In genomic region chr15:90086868-90087268, GRCh38 we compare ENCODE assay signal across 8 cellular contexts. TPM values are rescaled to one million over a fixed set of nuclear protein-coding genes. Genes with fewer than 3 reads are reported as not detected.
DNase-seq lines count a peak whose midpoint lies in the region; ATAC-seq and TF ChIP-seq lines count a peak whose summit lies in the region.

No MANE protein-coding gene starts in this region.

- TF ChIP-seq CTCF in ovary (IDR thresholded peaks at IDR 0.05): peak in 2 of 3 donors; percentile 20 to 35

- no peak for TF ChIP-seq POLR2A in erythroblast (IDR thresholded peaks at IDR 0.05; ENCODE audit: low read length)
- no peak for TF ChIP-seq POLR2A in ovary (IDR thresholded peaks at IDR 0.05)

- H3K4me3 ChIP-seq in MG63 (no peak overlapping the region), ovary (no peak overlapping the region)

- peaks cover 60% of the 10 kb centered on the region for H3K36me3 Mint-ChIP-seq in activated CD4-positive, alpha-beta T cell treated with anti-CD3 and anti-CD28 coated beads, Interleukin-2, amount 10 ng/mL, durations not matched to agents 24 days and 14 days (ENCODE audit: low read depth)

- DNase-seq in SHP77 (lab: John Stamatoyannopoulos, UW) (peak; percentile 29 to 44), SHP77 treated with DMSO at 0.1 percent for 48 hours (lab: John Stamatoyannopoulos, UW) (no peak), MG63 (peak; percentile 43), erythroblast (lab: John Stamatoyannopoulos, UW) (peak; percentile 55 to 69), ovary (peak in 2 of 5 donors; percentile 55 to 62), dedifferentiated amniotic fluid mesenchymal stem cell (ENCODE audit: extremely low spot score) (no peak)
- DNase-seq in activated CD4-positive, alpha-beta T cell treated with anti-CD3 and anti-CD28 coated beads, Interleukin-2, amount 10 ng/mL, durations not matched to agents 24 days and 14 days: peak; percentile 86

- no peak overlapping the region for H3K27ac ChIP-seq in ovary

- H3K27me3 ChIP-seq in MG63 (no peaks in the 10 kb centered on the region), ovary (no peaks in the 10 kb centered on the region)

- H3K9me3 Mint-ChIP-seq in activated CD4-positive, alpha-beta T cell treated with anti-CD3 and anti-CD28 coated beads, Interleukin-2, amount 10 ng/mL, durations not matched to agents 24 days and 14 days: no peaks in the 10 kb centered on the region

- no peak for TF ChIP-seq EP300 in ovary (IDR thresholded peaks at IDR 0.05)

- peak overlapping the region; percentile 51 for H3K27ac Mint-ChIP-seq in activated CD4-positive, alpha-beta T cell treated with anti-CD3 and anti-CD28 coated beads, Interleukin-2, amount 10 ng/mL, durations not matched to agents 24 days and 14 days

- H3K36me3 ChIP-seq in MG63 (peaks cover 12% of the 10 kb centered on the region), ovary (no peaks in the 10 kb centered on the region)

- no peak for ATAC-seq in HG03442 (IDR thresholded peaks at IDR 0.05; ENCODE audit: unreplicated experiment)

- peaks cover 8% of the 10 kb centered on the region for H3K4me1 Mint-ChIP-seq in activated CD4-positive, alpha-beta T cell treated with anti-CD3 and anti-CD28 coated beads, Interleukin-2, amount 10 ng/mL, durations not matched to agents 24 days and 14 days

- no peak overlapping the region for H3K4me3 Mint-ChIP-seq in activated CD4-positive, alpha-beta T cell treated with anti-CD3 and anti-CD28 coated beads, Interleukin-2, amount 10 ng/mL, durations not matched to agents 24 days and 14 days

- peaks cover 4% of the 10 kb centered on the region for H3K4me1 ChIP-seq in ovary (ENCODE audit: insufficient read depth)

- no peaks in the 10 kb centered on the region for H3K27me3 Mint-ChIP-seq in activated CD4-positive, alpha-beta T cell treated with anti-CD3 and anti-CD28 coated beads, Interleukin-2, amount 10 ng/mL, durations not matched to agents 24 days and 14 days

- 84 to 91% (median 86%) methylated on average over 7 of the region's 7 CpGs for WGBS in ovary, 3 donors

- intact Hi-C loops in activated CD4-positive, alpha-beta T cell treated with anti-CD3 and anti-CD28 coated beads, Interleukin-2, amount 10 ng/mL, durations not matched to agents 24 days and 14 days (cut with micrococcal nuclease): loop anchor here (1.0 to 5.0 kb wide), 3 partner anchors 80 to 346 kb away; no protein-coding TSS in a partner anchor
- intact Hi-C loops in ovary (cut with DNase I): loop anchor here in 1 of 4 donors (10.0 kb wide), 2 partner anchors 138 to 182 kb away; no protein-coding TSS in a partner anchor

- H3K9me3 ChIP-seq in MG63 (no peaks in the 10 kb centered on the region), ovary (no peaks in the 10 kb centered on the region)

RNA-seq across cellular contexts. Expression of gene IDH2, which starts 15.4 kb away (rescaled TPM):
- total RNA-seq in MG63 (2014; rRNA removed; shearing (Covaris generic); ENCODE audit: low replicate concordance): 45.7 and 57.2 TPM in 2 replicates
- 111 and 119 TPM in 2 replicates for total RNA-seq in activated CD4-positive, alpha-beta T cell treated with anti-CD3 and anti-CD28 coated beads, Interleukin-2, amount 10 ng/mL, durations not matched to agents 24 days and 14 days
- total RNA-seq in ovary: 10 to 100 TPM; 13.7 to 44.6 (median 25.4) TPM
- polyA plus RNA-seq in ovary: 10 to 100 TPM; 21.3 to 27.4 TPM

Comparison
In these comparisons a context has a peak if more than half of its experiments do, and no peak if none do; other contexts are left out.
1. DNase-seq: peak in SHP77 (2 of 2), MG63 (single experiment), activated CD4-positive, alpha-beta T cell treated with anti-CD3 and anti-CD28 coated beads, Interleukin-2, amount 10 ng/mL, durations not matched to agents 24 days and 14 days (single experiment) and erythroblast (2 of 2); none in SHP77 treated with DMSO at 0.1 percent for 48 hours (single experiment) and dedifferentiated amniotic fluid mesenchymal stem cell (single experiment).